ENCODE assay signal across 10 cellular contexts in genomic region chr2:238493880-238494572, GRCh38.
A peak's percentile ranks its signal among the peaks of the same experiment; 100 is the strongest.
DNase-seq lines count a peak whose midpoint lies in the region; ATAC-seq lines count a peak whose summit lies in the region.
"Had no signal": no experiment of that assay in that cellular context is flagged by ENCODE, and none has a peak within 500 bp of the region (broad histone marks: within the 10 kb centered on the region; RNA-seq: fewer than 3 reads in every experiment).

No MANE protein-coding gene starts in this region.

- H3K9me3 ChIP-seq in CD4-positive, CD25-positive, alpha-beta regulatory T cell (ENCODE audit: control insufficient read depth in 2 of 2, low read length in 2 of 2), result no peaks in the 10 kb centered on the region

- H3K4me1 ChIP-seq in CD4-positive, CD25-positive, alpha-beta regulatory T cell (ENCODE audit: control insufficient read depth, insufficient read depth, low read length, poor library complexity, severe bottlenecking), result peaks cover 10% of the 10 kb centered on the region

- peak in 1 of 2 donors; percentile 45 for ATAC-seq in CD4-positive, CD25-positive, alpha-beta regulatory T cell (ENCODE audit: low read depth in 2 of 2)
- ATAC-seq in left colon, result peak; percentile 96
- no peak for ATAC-seq in HG02610 (IDR thresholded peaks at IDR 0.05; ENCODE audit: unreplicated experiment)

- DNase-seq in CD4-positive, CD25-positive, alpha-beta regulatory T cell, result peak in 2 of 3 donors; percentile 1 to 58
- DNase-seq in HT-29 (ENCODE audit: low spot score), result peak; percentile 15
- peak; percentile 57 for DNase-seq in activated CD4-positive, alpha-beta memory T cell treated with anti-CD3 and anti-CD28 coated beads for 36 hours
- DNase-seq in left colon, result peak in 1 of 2 donors; percentile 12
- DNase-seq in NCI-H2107 treated with DMSO at 0.1 percent for 48 hours (lab: John Stamatoyannopoulos, UW; ENCODE audit: unreplicated experiment), result no peak
- no peak for DNase-seq in cerebellum (ENCODE audit: low spot score)
- no peak for DNase-seq in islet precursor cell
- DNase-seq: NCI-H2171 treated with DMSO at 0.1 percent for 48 hours had no signal

- POLR2A ChIA-PET in activated CD4-positive, alpha-beta memory T cell treated with anti-CD3 and anti-CD28 coated beads for 36 hours (lab: Charles Lee), result no interaction called here

- H3K9me3 Mint-ChIP-seq in CD4-positive, CD25-positive, alpha-beta regulatory T cell, result no peaks in the 10 kb centered on the region
- no peaks in the 10 kb centered on the region for H3K9me3 Mint-ChIP-seq in activated CD4-positive, alpha-beta memory T cell treated with anti-CD3 and anti-CD28 coated beads for 36 hours

- no peak overlapping the region for H3K4me3 ChIP-seq in CD4-positive, CD25-positive, alpha-beta regulatory T cell (ENCODE audit: low read depth, low read length)

- H3K4me3 Mint-ChIP-seq in CD4-positive, CD25-positive, alpha-beta regulatory T cell, result peak overlapping the region in 3 of 4 donors; percentile 30 to 54 (median 41)
- H3K4me3 Mint-ChIP-seq in activated CD4-positive, alpha-beta memory T cell treated with anti-CD3 and anti-CD28 coated beads for 36 hours, result peak overlapping the region; percentile 1

- H3K36me3 Mint-ChIP-seq in CD4-positive, CD25-positive, alpha-beta regulatory T cell, result no peaks in the 10 kb centered on the region
- H3K36me3 Mint-ChIP-seq in activated CD4-positive, alpha-beta memory T cell treated with anti-CD3 and anti-CD28 coated beads for 36 hours, result no peaks in the 10 kb centered on the region

- peaks cover 17% of the 10 kb centered on the region for H3K27me3 Mint-ChIP-seq in CD4-positive, CD25-positive, alpha-beta regulatory T cell
- no peaks in the 10 kb centered on the region for H3K27me3 Mint-ChIP-seq in activated CD4-positive, alpha-beta memory T cell treated with anti-CD3 and anti-CD28 coated beads for 36 hours

- H3K27ac Mint-ChIP-seq in CD4-positive, CD25-positive, alpha-beta regulatory T cell, result peak overlapping the region; percentile 67 to 84 (median 73)
- no peak overlapping the region for H3K27ac Mint-ChIP-seq in activated CD4-positive, alpha-beta memory T cell treated with anti-CD3 and anti-CD28 coated beads for 36 hours

- H3K36me3 ChIP-seq in CD4-positive, CD25-positive, alpha-beta regulatory T cell (ENCODE audit: control insufficient read depth, insufficient read depth, low read length), result no peaks in the 10 kb centered on the region

- intact Hi-C loops in activated CD4-positive, alpha-beta memory T cell treated with anti-CD3 and anti-CD28 coated beads for 36 hours (cut with micrococcal nuclease), result no loop called here
- intact Hi-C loops in left colon (cut with DNase I, micrococcal nuclease), result no loop called here

- CTCF ChIA-PET in activated CD4-positive, alpha-beta memory T cell treated with anti-CD3 and anti-CD28 coated beads for 36 hours (lab: Charles Lee), result interaction anchor here (0.8 kb wide), 1 partner anchor 125 kb away, joined by 3 read pairs; no protein-coding TSS in a partner anchor

- peaks cover 0 to 28% (median 10%) of the 10 kb centered on the region in 4 donors for H3K4me1 Mint-ChIP-seq in CD4-positive, CD25-positive, alpha-beta regulatory T cell
- peaks cover 19% of the 10 kb centered on the region for H3K4me1 Mint-ChIP-seq in activated CD4-positive, alpha-beta memory T cell treated with anti-CD3 and anti-CD28 coated beads for 36 hours (ENCODE audit: low read depth)

- H3K27ac ChIP-seq in CD4-positive, CD25-positive, alpha-beta regulatory T cell (ENCODE audit: insufficient read depth, low read length, poor library complexity, severe bottlenecking), result no peak overlapping the region
- H3K27ac ChIP-seq: HL-60 had no signal

- H3K27me3 ChIP-seq in CD4-positive, CD25-positive, alpha-beta regulatory T cell (ENCODE audit: control insufficient read depth, insufficient read depth, low read length), result no peaks in the 10 kb centered on the region

Comparison
In these comparisons a context has a peak if more than half of its experiments do, and no peak if none do; other contexts are left out.
1. DNase-seq: peak in CD4-positive, CD25-positive, alpha-beta regulatory T cell (2 of 3), HT-29 (single experiment) and activated CD4-positive, alpha-beta memory T cell treated with anti-CD3 and anti-CD28 coated beads for 36 hours (single experiment); none in NCI-H2107 treated with DMSO at 0.1 percent for 48 hours (single experiment), cerebellum (single experiment) and islet precursor cell (single experiment).